25 cellular contexts compared by ENCODE assay signal in genomic region chr15:99126195-99126594, GRCh38. TPM values are rescaled to one million over a fixed set of nuclear protein-coding genes. Genes with fewer than 3 reads are reported as not detected.
DNase-seq lines count a peak whose midpoint lies in the region; ATAC-seq and TF ChIP-seq lines count a peak whose summit lies in the region.
"Had no signal": no experiment of that assay in that cellular context is flagged by ENCODE, and none has a peak within 500 bp of the region (broad histone marks: within the 10 kb centered on the region; RNA-seq: fewer than 3 reads in every experiment).

No MANE protein-coding gene starts in this region.

- no peak overlapping the region for H2BK12ac ChIP-seq in neuronal stem cell (ENCODE audit: low read length)

- no TSS peak for BruUV-seq in MCF 10A (replicated peaks; lab: Mats Ljungman, UMichigan)

- ATAC-seq in gastroesophageal sphincter: no peak
- ATAC-seq in thoracic aorta (ENCODE audit: insufficient number of reproducible peaks, low FRiP score, low read depth): no peak
- ATAC-seq in HG03442 (IDR thresholded peaks at IDR 0.05; ENCODE audit: unreplicated experiment): no peak
- ATAC-seq: T-helper 17 cell had no signal

- H3K14ac ChIP-seq in neuronal stem cell (ENCODE audit: low read length): no peak overlapping the region

- H3K27me3 ChIP-seq in breast epithelium (no peaks in the 10 kb centered on the region), gastroesophageal sphincter (no peaks in the 10 kb centered on the region), neuronal stem cell (ENCODE audit: control insufficient read depth in 3 of 3, insufficient read depth in 3 of 3, low read depth in 1 of 3, low read length in 3 of 3) (no peaks in the 10 kb centered on the region), thoracic aorta (replicated peaks; ENCODE audit: insufficient read depth) (no peaks in the 10 kb centered on the region), MG63 (no peaks in the 10 kb centered on the region)
- H3K27me3 ChIP-seq: uterus had no signal

- no peak overlapping the region for H3K4me3 Mint-ChIP-seq in MCF 10A (ENCODE audit: unreplicated experiment)
- no peak overlapping the region for H3K4me3 Mint-ChIP-seq in activated naive CD8-positive, alpha-beta T cell treated with anti-CD3 and anti-CD28 coated beads for 36 hours
- H3K4me3 Mint-ChIP-seq: activated CD4-positive, alpha-beta memory T cell treated with anti-CD3 and anti-CD28 coated beads, Interleukin-2, amount 10 ng/mL, durations not matched to agents 7 days and 5 days; activated naive CD4-positive, alpha-beta T cell treated with anti-CD3 and anti-CD28 coated beads, Interleukin-2, amount 10 ng/mL, durations not matched to agents 7 days and 5 days; T-helper 17 cell had no signal

- H3K36me3 ChIP-seq in breast epithelium (no peaks in the 10 kb centered on the region), gastroesophageal sphincter (peaks cover 0 to 51% of the 10 kb centered on the region in 2 donors), neuronal stem cell (replicated peaks in 1 of 2; ENCODE audit: control insufficient read depth in 2 of 2, insufficient read depth in 2 of 2, low read length in 2 of 2) (peaks cover 1 to 43% of the 10 kb centered on the region in 2 donors), thoracic aorta (peaks cover 19% of the 10 kb centered on the region), MG63 (peaks cover 3% of the 10 kb centered on the region)
- H3K36me3 ChIP-seq: uterus had no signal

- H3K9me3 ChIP-seq in breast epithelium (no peaks in the 10 kb centered on the region), gastroesophageal sphincter (no peaks in the 10 kb centered on the region), neuronal stem cell (replicated peaks in 1 of 2; ENCODE audit: control insufficient read depth in 2 of 2, insufficient read depth in 1 of 2, low read depth in 1 of 2, low read length in 2 of 2) (peaks cover 0 to 7% of the 10 kb centered on the region in 2 donors), thoracic aorta (no peaks in the 10 kb centered on the region), MG63 (no peaks in the 10 kb centered on the region)
- H3K9me3 ChIP-seq: SK-N-SH, uterus had no signal

- peak overlapping the region; percentile 35 for H2BK15ac ChIP-seq in neuronal stem cell (ENCODE audit: low read length)

- no peak overlapping the region for H2BK5ac ChIP-seq in neuronal stem cell (ENCODE audit: low read length)

- POLR2A ChIA-PET in MCF 10A (lab: Yijun Ruan, JAX): no interaction called here

- CTCF ChIA-PET in MCF 10A (lab: Yijun Ruan, JAX): interaction anchor here (0.6 kb wide), 1 partner anchor 11 kb away, joined by 3 read pairs; no protein-coding TSS in a partner anchor

- peak overlapping the region; percentile 87 to 95 for H3K27ac ChIP-seq in breast epithelium
- H3K27ac ChIP-seq in gastroesophageal sphincter: peak overlapping the region; percentile 75 to 98 (median 97)
- no peak overlapping the region for H3K27ac ChIP-seq in neuronal stem cell (replicated peaks; ENCODE audit: low read length)
- H3K27ac ChIP-seq in thoracic aorta: peak overlapping the region; percentile 95 to 96
- H3K27ac ChIP-seq: 22Rv1, C4-2B, KMS-11, uterus had no signal

- peaks cover 19% of the 10 kb centered on the region for H3K4me1 Mint-ChIP-seq in MCF 10A (ENCODE audit: insufficient read depth, unreplicated experiment)
- no peaks in the 10 kb centered on the region for H3K4me1 Mint-ChIP-seq in activated naive CD8-positive, alpha-beta T cell treated with anti-CD3 and anti-CD28 coated beads for 36 hours
- H3K4me1 Mint-ChIP-seq: activated CD4-positive, alpha-beta memory T cell treated with anti-CD3 and anti-CD28 coated beads, Interleukin-2, amount 10 ng/mL, durations not matched to agents 7 days and 5 days; activated naive CD4-positive, alpha-beta T cell treated with anti-CD3 and anti-CD28 coated beads, Interleukin-2, amount 10 ng/mL, durations not matched to agents 7 days and 5 days had no signal

- H4K91ac ChIP-seq in neuronal stem cell (ENCODE audit: low read depth, low read length, poor library complexity): no peak overlapping the region

- H3K9ac ChIP-seq in neuronal stem cell (ENCODE audit: low read depth, low read length, poor library complexity): no peak overlapping the region
- H3K9ac ChIP-seq: KMS-11, SK-N-SH had no signal

- H3K79me1 ChIP-seq in neuronal stem cell (ENCODE audit: low read depth, low read length): no peaks in the 10 kb centered on the region

- no peak for TF ChIP-seq POLR2A in breast epithelium (IDR thresholded peaks at IDR 0.05)
- TF ChIP-seq POLR2A in gastroesophageal sphincter (IDR thresholded peaks at IDR 0.05): no peak

- no peak for DNase-seq in breast epithelium (ENCODE audit: low spot score in 2 of 2)
- no peak for DNase-seq in MCF 10A (ENCODE audit: unreplicated experiment)
- DNase-seq in neuronal stem cell (ENCODE audit: low spot score): no peak
- no peak for DNase-seq in thoracic aorta (ENCODE audit: low spot score)
- DNase-seq in MG63: no peak
- DNase-seq in activated naive CD8-positive, alpha-beta T cell treated with anti-CD3 and anti-CD28 coated beads for 36 hours: no peak
- DNase-seq: activated CD4-positive, alpha-beta memory T cell treated with anti-CD3 and anti-CD28 coated beads, Interleukin-2, amount 10 ng/mL, durations not matched to agents 7 days and 5 days; activated CD4-positive, alpha-beta T cell treated with anti-CD3 and anti-CD28 coated beads for 1 hour; activated CD8-positive, alpha-beta memory T cell treated with anti-CD3 and anti-CD28 coated beads, Interleukin-2, amount 50 U/mL, for 48 hours; activated naive CD4-positive, alpha-beta T cell treated with anti-CD3 and anti-CD28 coated beads, Interleukin-2, amount 10 ng/mL, durations not matched to agents 7 days and 5 days; amniotic stem cell; Calu3; caudate nucleus; dermis blood vessel endothelial cell; NCI-H1417 treated with DMSO at 0.1 percent for 48 hours; NCI-H2081 treated with DMSO at 0.1 percent for 48 hours; NCI-H446; SK-N-SH; T-helper 17 cell; uterus had no signal

- no peak overlapping the region for H3K27ac Mint-ChIP-seq in MCF 10A (ENCODE audit: low read depth, unreplicated experiment)
- no peak overlapping the region for H3K27ac Mint-ChIP-seq in activated naive CD8-positive, alpha-beta T cell treated with anti-CD3 and anti-CD28 coated beads for 36 hours
- H3K27ac Mint-ChIP-seq: activated CD4-positive, alpha-beta memory T cell treated with anti-CD3 and anti-CD28 coated beads, Interleukin-2, amount 10 ng/mL, durations not matched to agents 7 days and 5 days; activated naive CD4-positive, alpha-beta T cell treated with anti-CD3 and anti-CD28 coated beads, Interleukin-2, amount 10 ng/mL, durations not matched to agents 7 days and 5 days; T-helper 17 cell had no signal

- H3K4me3 ChIP-seq in breast epithelium (no peak overlapping the region), gastroesophageal sphincter (no peak overlapping the region), neuronal stem cell (ENCODE audit: low read length in 2 of 2) (no peak overlapping the region), thoracic aorta (peak overlapping the region; percentile 64), MG63 (no peak overlapping the region)
- H3K4me3 ChIP-seq: uterus had no signal

- peaks cover 14 to 26% of the 10 kb centered on the region in 2 donors for H3K4me1 ChIP-seq in breast epithelium
- H3K4me1 ChIP-seq in gastroesophageal sphincter: peaks cover 17 to 100% (median 39%) of the 10 kb centered on the region in 3 donors
- peaks cover 24 to 32% of the 10 kb centered on the region in 2 donors for H3K4me1 ChIP-seq in neuronal stem cell (ENCODE audit: control insufficient read depth in 2 of 2, insufficient read depth in 1 of 2, low read depth in 1 of 2, low read length in 2 of 2)
- peaks cover 32 to 54% of the 10 kb centered on the region in 2 donors for H3K4me1 ChIP-seq in thoracic aorta (ENCODE audit: control insufficient read depth in 1 of 2, low read depth in 2 of 2)

- no peak for TF ChIP-seq CTCF in breast epithelium (IDR thresholded peaks at IDR 0.05)
- TF ChIP-seq CTCF in MCF 10A (IDR thresholded peaks at IDR 0.05; ENCODE audit: unreplicated experiment): no peak
- no peak for TF ChIP-seq CTCF in gastroesophageal sphincter (IDR thresholded peaks at IDR 0.05)
- TF ChIP-seq CTCF in thoracic aorta (IDR thresholded peaks at IDR 0.05): no peak

- H3K23ac ChIP-seq in neuronal stem cell (ENCODE audit: low read depth, low read length, poor library complexity): no peak overlapping the region

- no peak overlapping the region for H2AFZ ChIP-seq in neuronal stem cell (ENCODE audit: low read length)

- no peak overlapping the region for H3K4me2 ChIP-seq in neuronal stem cell (ENCODE audit: insufficient read depth, low read length, poor library complexity, severe bottlenecking)
- H3K4me2 ChIP-seq: KMS-11, SK-N-SH had no signal

- TF ChIP-seq EP300 in gastroesophageal sphincter (IDR thresholded peaks at IDR 0.05): no peak

- H2BK120ac ChIP-seq in neuronal stem cell (ENCODE audit: low read depth, low read length): no peak overlapping the region

- H4K8ac ChIP-seq in neuronal stem cell (ENCODE audit: low read depth, low read length): no peak overlapping the region

- peak overlapping the region; percentile 39 for H2AK5ac ChIP-seq in neuronal stem cell (ENCODE audit: low read depth, low read length)

- no peaks in the 10 kb centered on the region for H3K27me3 Mint-ChIP-seq in MCF 10A (ENCODE audit: insufficient read depth, unreplicated experiment)
- H3K27me3 Mint-ChIP-seq in activated naive CD8-positive, alpha-beta T cell treated with anti-CD3 and anti-CD28 coated beads for 36 hours: no peaks in the 10 kb centered on the region
- H3K27me3 Mint-ChIP-seq: activated CD4-positive, alpha-beta memory T cell treated with anti-CD3 and anti-CD28 coated beads, Interleukin-2, amount 10 ng/mL, durations not matched to agents 7 days and 5 days had no signal

- intact Hi-C loops in breast epithelium (cut with DNase I; ENCODE audit: low total_unique reads): no loop called here
- intact Hi-C loops in MCF 10A (cut with micrococcal nuclease): no loop called here

- H3K4ac ChIP-seq in neuronal stem cell (ENCODE audit: low read length): no peak overlapping the region

- no peaks in the 10 kb centered on the region for H3K36me3 Mint-ChIP-seq in MCF 10A (ENCODE audit: insufficient read depth, unreplicated experiment)
- no peaks in the 10 kb centered on the region for H3K36me3 Mint-ChIP-seq in activated naive CD8-positive, alpha-beta T cell treated with anti-CD3 and anti-CD28 coated beads for 36 hours
- H3K36me3 Mint-ChIP-seq: activated naive CD4-positive, alpha-beta T cell treated with anti-CD3 and anti-CD28 coated beads, Interleukin-2, amount 10 ng/mL, durations not matched to agents 7 days and 5 days had no signal

- H3K18ac ChIP-seq in neuronal stem cell (ENCODE audit: low read length): peak overlapping the region; percentile 24

- WGBS in gastroesophageal sphincter (ENCODE audit: low coverage in 1 of 2), 2 donors: 50% methylated on average over 1 of the region's 5 CpGs; no CpG with 5 or more reads in 1 of the 2 donors
- no CpG with 5 or more reads among the region's 5 CpGs for WGBS in neuronal stem cell (ENCODE audit: extremely low coverage in 2 of 2, insufficient read length in 2 of 2, insufficient replicate concordance in 1 of 2), 2 donors

- no peaks in the 10 kb centered on the region for H3K9me3 Mint-ChIP-seq in MCF 10A (ENCODE audit: unreplicated experiment)
- no peaks in the 10 kb centered on the region for H3K9me3 Mint-ChIP-seq in activated naive CD8-positive, alpha-beta T cell treated with anti-CD3 and anti-CD28 coated beads for 36 hours
- H3K9me3 Mint-ChIP-seq: activated CD4-positive, alpha-beta memory T cell treated with anti-CD3 and anti-CD28 coated beads, Interleukin-2, amount 10 ng/mL, durations not matched to agents 7 days and 5 days; activated naive CD4-positive, alpha-beta T cell treated with anti-CD3 and anti-CD28 coated beads, Interleukin-2, amount 10 ng/mL, durations not matched to agents 7 days and 5 days had no signal

RNA-seq across cellular contexts. Expression of gene SYNM, which starts 21.3 kb away (rescaled TPM):
- total RNA-seq in breast epithelium (100 to 1,000 TPM in 2 of 3 donors, 10 to 100 TPM in 1; 32.0 to 319 (median 115) TPM), MCF 10A (2022) (0.12 TPM in 2 replicates), gastroesophageal sphincter (1,000 to 10,000 TPM; 1,155 to 2,820 (median 1,765) TPM), thoracic aorta (100 to 1,000 TPM in 1 of 2 donors, 10 to 100 TPM in 1; 60.9 to 102 TPM)
- 0.82 TPM for polyA plus RNA-seq in neuronal stem cell (2013, experiment 1 of 2)
- polyA plus RNA-seq in neuronal stem cell (2013, experiment 2 of 2): 0.94 TPM
- total RNA-seq in MG63 (2014; rRNA removed; shearing (Covaris generic); ENCODE audit: low replicate concordance): 2.5 and 7.4 TPM in 2 replicates
- under 1 TPM; 0.12 to 0.14 TPM for total RNA-seq in activated naive CD8-positive, alpha-beta T cell treated with anti-CD3 and anti-CD28 coated beads for 36 hours
